In the genomic region with DNA sequence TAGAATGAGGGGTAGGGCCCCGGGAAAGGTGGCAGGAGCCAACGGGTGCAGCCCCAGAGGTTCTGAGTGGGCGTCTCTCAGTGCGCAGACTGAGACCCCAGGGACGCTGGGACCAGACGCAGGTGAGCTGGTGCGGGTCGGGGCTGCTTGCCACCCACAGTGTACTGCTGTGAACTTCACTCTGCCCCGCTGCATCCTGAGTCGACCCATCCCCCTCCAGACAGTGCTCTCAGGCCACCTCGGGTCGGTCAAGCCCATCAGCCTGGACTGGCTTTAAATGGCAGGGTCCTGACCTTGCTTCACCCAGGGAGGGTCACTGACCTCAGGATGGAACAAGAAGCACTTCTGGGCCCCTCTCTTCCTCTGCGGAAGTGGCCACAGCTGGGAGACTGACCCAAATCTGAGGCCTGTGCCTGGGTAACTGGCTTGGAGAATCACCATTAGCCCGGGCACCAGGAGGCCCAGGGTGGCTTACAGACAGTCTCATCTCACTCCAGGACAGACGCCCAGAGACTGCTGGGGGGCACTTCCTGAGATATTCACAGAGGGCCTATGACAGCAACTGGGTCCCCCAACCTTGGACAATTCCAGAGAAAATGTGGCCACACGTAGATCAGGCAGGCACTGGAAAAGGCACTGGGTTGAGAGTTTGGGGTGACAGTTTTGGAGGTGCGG, we compare ENCODE assay signal across 1 cellular context.
TF ChIP-seq lines count a peak whose summit lies in the region.

No MANE protein-coding gene starts in this region.

TF ChIP-seq in HepG2, 621 proteins besides CTCF, POLR2A, EP300 and RAD21 (continues in another document):
- TF ChIP-seq HNRNPLL (IDR thresholded peaks at IDR 0.05; ENCODE audit: low read depth, low read length, poor library complexity, severe bottlenecking) (peak; percentile 20), SOX6 (IDR thresholded peaks at IDR 0.05) (no peak), SOX6 (CRISPR knock-in tag; IDR thresholded peaks at IDR 0.05) (peak; percentile 36; the same call in 1 of the 2 replicates), ERF (CRISPR knock-in tag; IDR thresholded peaks at IDR 0.05) (0 out of 2 replicates have a peak, but pooled peaks have one; percentile 51), ZNF724P (CRISPR knock-in tag; IDR thresholded peaks at IDR 0.05; ENCODE audit: borderline replicate concordance) (no peak), ELF1 (CRISPR knock-in tag; IDR thresholded peaks at IDR 0.05) (peak; percentile 45; the same call in 1 of the 2 replicates), RCOR2 (CRISPR knock-in tag; IDR thresholded peaks at IDR 0.05) (0 out of 2 replicates have a peak, but pooled peaks have one; percentile 20), HDAC1 (CRISPR knock-in tag; IDR thresholded peaks at IDR 0.05) (peak; percentile 59; the same call in 1 of the 2 replicates), GATAD2A (CRISPR knock-in tag; IDR thresholded peaks at IDR 0.05) (peak; percentile 57; the same call in 1 of the 2 replicates), MED1 (CRISPR knock-in tag; IDR thresholded peaks at IDR 0.05) (peak; percentile 66; the same call in 1 of the 2 replicates), FOXC1 (CRISPR knock-in tag; IDR thresholded peaks at IDR 0.05; ENCODE audit: borderline replicate concordance) (0 out of 2 replicates have a peak, but pooled peaks have one; percentile 43), ZNF550 (CRISPR knock-in tag; IDR thresholded peaks at IDR 0.05; ENCODE audit: borderline replicate concordance) (0 out of 2 replicates have a peak, but pooled peaks have one; percentile 54), NCOA2 (CRISPR knock-in tag; IDR thresholded peaks at IDR 0.05) (0 out of 2 replicates have a peak, but pooled peaks have one; percentile 20), SIN3A (IDR thresholded peaks at IDR 0.05; ENCODE audit: borderline replicate concordance, low read depth, low read length) (no peak), ZNF703 (CRISPR knock-in tag; IDR thresholded peaks at IDR 0.05; ENCODE audit: borderline replicate concordance) (no peak), ZNF337 (CRISPR knock-in tag; IDR thresholded peaks at IDR 0.05; ENCODE audit: borderline replicate concordance, low read depth) (no peak), ZNF207 (IDR thresholded peaks at IDR 0.05; ENCODE audit: borderline replicate concordance) (no peak), KDM6A (CRISPR knock-in tag; IDR thresholded peaks at IDR 0.05; ENCODE audit: low read depth) (no peak), SRF (IDR thresholded peaks at IDR 0.05; ENCODE audit: low read depth, low read length) (0 out of 2 replicates have a peak, but pooled peaks have one; percentile 10), ZNF792 (CRISPR knock-in tag; IDR thresholded peaks at IDR 0.05) (no peak), SALL1 (CRISPR knock-in tag; IDR thresholded peaks at IDR 0.05) (peak; percentile 41; the same call in 1 of the 2 replicates), NR2F2 (IDR thresholded peaks at IDR 0.05; ENCODE audit: borderline replicate concordance, low read depth) (peak; percentile 80), SOX13 (IDR thresholded peaks at IDR 0.05) (no peak), SOX13 (CRISPR knock-in tag; conservative IDR thresholded peaks at IDR 0.05 in 1 of 2, IDR thresholded peaks at IDR 0.05 in 1 of 2) (peak in 1 of 2 experiments; percentile 21; a peak in 1 of 4 replicates), ZNF12 (CRISPR knock-in tag; IDR thresholded peaks at IDR 0.05) (no peak), ZNF879 (CRISPR knock-in tag; IDR thresholded peaks at IDR 0.05) (no peak), ZNF614 (CRISPR knock-in tag; IDR thresholded peaks at IDR 0.05; ENCODE audit: borderline replicate concordance) (0 out of 2 replicates have a peak, but pooled peaks have one; percentile 17), MEF2D (CRISPR knock-in tag; IDR thresholded peaks at IDR 0.05) (peak; percentile 77; the same call in 1 of the 2 replicates), TARDBP (CRISPR knock-in tag; IDR thresholded peaks at IDR 0.05) (peak; percentile 63; the same call in 1 of the 2 replicates), MBD4 (IDR thresholded peaks at IDR 0.05; ENCODE audit: borderline replicate concordance, low read length) (no peak), GABPA (IDR thresholded peaks at IDR 0.05; ENCODE audit: low read depth, low read length) (no peak), GABPA (CRISPR knock-in tag; IDR thresholded peaks at IDR 0.05; ENCODE audit: low read depth) (peak; percentile 31; the same call in 1 of the 2 replicates), ZNF224 (CRISPR knock-in tag; IDR thresholded peaks at IDR 0.05) (no peak), AGO2 (optimal IDR thresholded peaks at IDR 0.05; ENCODE audit: low read depth, low read length) (no peak), NR2F1 (CRISPR knock-in tag; IDR thresholded peaks at IDR 0.05) (peak in 1 of 2 experiments; percentile 82; a peak in 1 of 4 replicates), HNF4G (IDR thresholded peaks at IDR 0.05; ENCODE audit: borderline replicate concordance, low read depth, low read length) (peak; percentile 46; the same call in 1 of the 2 replicates), HNF4G (CRISPR knock-in tag; IDR thresholded peaks at IDR 0.05; ENCODE audit: borderline replicate concordance, low read depth) (no peak), HNRNPL (IDR thresholded peaks at IDR 0.05; ENCODE audit: low read depth, low read length) (peak; percentile 49; the same call in 1 of the 2 replicates), FOXA3 (CRISPR knock-in tag; IDR thresholded peaks at IDR 0.05) (peak; percentile 17; the same call in 1 of the 2 replicates), ZMYM3 (CRISPR knock-in tag; IDR thresholded peaks at IDR 0.05) (peak; percentile 16; the same call in 1 of the 2 replicates), RARA (CRISPR knock-in tag; IDR thresholded peaks at IDR 0.05) (peak; percentile 81), KLF6 (CRISPR knock-in tag; IDR thresholded peaks at IDR 0.05) (no peak), GATAD1 (CRISPR knock-in tag; IDR thresholded peaks at IDR 0.05) (no peak), RXRA (CRISPR knock-in tag; IDR thresholded peaks at IDR 0.05) (peak; percentile 97), BCL6 (CRISPR knock-in tag; IDR thresholded peaks at IDR 0.05) (peak; percentile 69), LCORL (IDR thresholded peaks at IDR 0.05) (no peak), LCORL (CRISPR knock-in tag; IDR thresholded peaks at IDR 0.05) (peak; percentile 87)
- TF ChIP-seq, protein P1, sequence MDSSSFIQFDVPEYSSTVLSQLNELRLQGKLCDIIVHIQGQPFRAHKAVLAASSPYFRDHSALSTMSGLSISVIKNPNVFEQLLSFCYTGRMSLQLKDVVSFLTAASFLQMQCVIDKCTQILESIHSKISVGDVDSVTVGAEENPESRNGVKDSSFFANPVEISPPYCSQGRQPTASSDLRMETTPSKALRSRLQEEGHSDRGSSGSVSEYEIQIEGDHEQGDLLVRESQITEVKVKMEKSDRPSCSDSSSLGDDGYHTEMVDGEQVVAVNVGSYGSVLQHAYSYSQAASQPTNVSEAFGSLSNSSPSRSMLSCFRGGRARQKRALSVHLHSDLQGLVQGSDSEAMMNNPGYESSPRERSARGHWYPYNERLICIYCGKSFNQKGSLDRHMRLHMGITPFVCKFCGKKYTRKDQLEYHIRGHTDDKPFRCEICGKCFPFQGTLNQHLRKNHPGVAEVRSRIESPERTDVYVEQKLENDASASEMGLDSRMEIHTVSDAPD (CRISPR knock-in tag; IDR thresholded peaks at IDR 0.05): 0 out of 2 replicates have a peak, but pooled peaks have one; percentile 14
- TF ChIP-seq, protein P2, sequence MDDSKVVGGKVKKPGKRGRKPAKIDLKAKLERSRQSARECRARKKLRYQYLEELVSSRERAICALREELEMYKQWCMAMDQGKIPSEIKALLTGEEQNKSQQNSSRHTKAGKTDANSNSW (CRISPR knock-in tag; IDR thresholded peaks at IDR 0.05; ENCODE audit: borderline replicate concordance): no peak
- TF ChIP-seq, protein P3, sequence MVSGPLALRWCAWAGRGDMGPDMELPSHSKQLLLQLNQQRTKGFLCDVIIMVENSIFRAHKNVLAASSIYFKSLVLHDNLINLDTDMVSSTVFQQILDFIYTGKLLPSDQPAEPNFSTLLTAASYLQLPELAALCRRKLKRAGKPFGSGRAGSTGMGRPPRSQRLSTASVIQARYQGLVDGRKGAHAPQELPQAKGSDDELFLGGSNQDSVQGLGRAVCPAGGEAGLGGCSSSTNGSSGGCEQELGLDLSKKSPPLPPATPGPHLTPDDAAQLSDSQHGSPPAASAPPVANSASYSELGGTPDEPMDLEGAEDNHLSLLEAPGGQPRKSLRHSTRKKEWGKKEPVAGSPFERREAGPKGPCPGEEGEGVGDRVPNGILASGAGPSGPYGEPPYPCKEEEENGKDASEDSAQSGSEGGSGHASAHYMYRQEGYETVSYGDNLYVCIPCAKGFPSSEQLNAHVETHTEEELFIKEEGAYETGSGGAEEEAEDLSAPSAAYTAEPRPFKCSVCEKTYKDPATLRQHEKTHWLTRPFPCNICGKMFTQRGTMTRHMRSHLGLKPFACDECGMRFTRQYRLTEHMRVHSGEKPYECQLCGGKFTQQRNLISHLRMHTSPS (CRISPR knock-in tag; IDR thresholded peaks at IDR 0.05; ENCODE audit: low read depth): peak; percentile 62
- TF ChIP-seq, protein P4, sequence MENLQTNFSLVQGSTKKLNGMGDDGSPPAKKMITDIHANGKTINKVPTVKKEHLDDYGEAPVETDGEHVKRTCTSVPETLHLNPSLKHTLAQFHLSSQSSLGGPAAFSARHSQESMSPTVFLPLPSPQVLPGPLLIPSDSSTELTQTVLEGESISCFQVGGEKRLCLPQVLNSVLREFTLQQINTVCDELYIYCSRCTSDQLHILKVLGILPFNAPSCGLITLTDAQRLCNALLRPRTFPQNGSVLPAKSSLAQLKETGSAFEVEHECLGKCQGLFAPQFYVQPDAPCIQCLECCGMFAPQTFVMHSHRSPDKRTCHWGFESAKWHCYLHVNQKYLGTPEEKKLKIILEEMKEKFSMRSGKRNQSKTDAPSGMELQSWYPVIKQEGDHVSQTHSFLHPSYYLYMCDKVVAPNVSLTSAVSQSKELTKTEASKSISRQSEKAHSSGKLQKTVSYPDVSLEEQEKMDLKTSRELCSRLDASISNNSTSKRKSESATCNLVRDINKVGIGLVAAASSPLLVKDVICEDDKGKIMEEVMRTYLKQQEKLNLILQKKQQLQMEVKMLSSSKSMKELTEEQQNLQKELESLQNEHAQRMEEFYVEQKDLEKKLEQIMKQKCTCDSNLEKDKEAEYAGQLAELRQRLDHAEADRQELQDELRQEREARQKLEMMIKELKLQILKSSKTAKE (CRISPR knock-in tag; IDR thresholded peaks at IDR 0.05; ENCODE audit: borderline replicate concordance): peak; percentile 93
- TF ChIP-seq, protein P5, sequence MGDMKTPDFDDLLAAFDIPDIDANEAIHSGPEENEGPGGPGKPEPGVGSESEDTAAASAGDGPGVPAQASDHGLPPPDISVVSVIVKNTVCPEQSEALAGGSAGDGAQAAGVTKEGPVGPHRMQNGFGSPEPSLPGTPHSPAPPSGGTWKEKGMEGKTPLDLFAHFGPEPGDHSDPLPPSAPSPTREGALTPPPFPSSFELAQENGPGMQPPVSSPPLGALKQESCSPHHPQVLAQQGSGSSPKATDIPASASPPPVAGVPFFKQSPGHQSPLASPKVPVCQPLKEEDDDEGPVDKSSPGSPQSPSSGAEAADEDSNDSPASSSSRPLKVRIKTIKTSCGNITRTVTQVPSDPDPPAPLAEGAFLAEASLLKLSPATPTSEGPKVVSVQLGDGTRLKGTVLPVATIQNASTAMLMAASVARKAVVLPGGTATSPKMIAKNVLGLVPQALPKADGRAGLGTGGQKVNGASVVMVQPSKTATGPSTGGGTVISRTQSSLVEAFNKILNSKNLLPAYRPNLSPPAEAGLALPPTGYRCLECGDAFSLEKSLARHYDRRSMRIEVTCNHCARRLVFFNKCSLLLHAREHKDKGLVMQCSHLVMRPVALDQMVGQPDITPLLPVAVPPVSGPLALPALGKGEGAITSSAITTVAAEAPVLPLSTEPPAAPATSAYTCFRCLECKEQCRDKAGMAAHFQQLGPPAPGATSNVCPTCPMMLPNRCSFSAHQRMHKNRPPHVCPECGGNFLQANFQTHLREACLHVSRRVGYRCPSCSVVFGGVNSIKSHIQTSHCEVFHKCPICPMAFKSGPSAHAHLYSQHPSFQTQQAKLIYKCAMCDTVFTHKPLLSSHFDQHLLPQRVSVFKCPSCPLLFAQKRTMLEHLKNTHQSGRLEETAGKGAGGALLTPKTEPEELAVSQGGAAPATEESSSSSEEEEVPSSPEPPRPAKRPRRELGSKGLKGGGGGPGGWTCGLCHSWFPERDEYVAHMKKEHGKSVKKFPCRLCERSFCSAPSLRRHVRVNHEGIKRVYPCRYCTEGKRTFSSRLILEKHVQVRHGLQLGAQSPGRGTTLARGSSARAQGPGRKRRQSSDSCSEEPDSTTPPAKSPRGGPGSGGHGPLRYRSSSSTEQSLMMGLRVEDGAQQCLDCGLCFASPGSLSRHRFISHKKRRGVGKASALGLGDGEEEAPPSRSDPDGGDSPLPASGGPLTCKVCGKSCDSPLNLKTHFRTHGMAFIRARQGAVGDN (CRISPR knock-in tag; IDR thresholded peaks at IDR 0.05): peak; percentile 71
- TF ChIP-seq, protein P6, sequence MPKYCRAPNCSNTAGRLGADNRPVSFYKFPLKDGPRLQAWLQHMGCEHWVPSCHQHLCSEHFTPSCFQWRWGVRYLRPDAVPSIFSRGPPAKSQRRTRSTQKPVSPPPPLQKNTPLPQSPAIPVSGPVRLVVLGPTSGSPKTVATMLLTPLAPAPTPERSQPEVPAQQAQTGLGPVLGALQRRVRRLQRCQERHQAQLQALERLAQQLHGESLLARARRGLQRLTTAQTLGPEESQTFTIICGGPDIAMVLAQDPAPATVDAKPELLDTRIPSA (CRISPR knock-in tag; IDR thresholded peaks at IDR 0.05; ENCODE audit: borderline replicate concordance): no peak; the same call in 1 of the 2 replicates
- TF ChIP-seq, protein P7, sequence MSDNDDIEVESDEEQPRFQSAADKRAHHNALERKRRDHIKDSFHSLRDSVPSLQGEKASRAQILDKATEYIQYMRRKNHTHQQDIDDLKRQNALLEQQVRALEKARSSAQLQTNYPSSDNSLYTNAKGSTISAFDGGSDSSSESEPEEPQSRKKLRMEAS (IDR thresholded peaks at IDR 0.05): peak; percentile 40; the same call in 1 of the 2 replicates
- TF ChIP-seq, protein P8, sequence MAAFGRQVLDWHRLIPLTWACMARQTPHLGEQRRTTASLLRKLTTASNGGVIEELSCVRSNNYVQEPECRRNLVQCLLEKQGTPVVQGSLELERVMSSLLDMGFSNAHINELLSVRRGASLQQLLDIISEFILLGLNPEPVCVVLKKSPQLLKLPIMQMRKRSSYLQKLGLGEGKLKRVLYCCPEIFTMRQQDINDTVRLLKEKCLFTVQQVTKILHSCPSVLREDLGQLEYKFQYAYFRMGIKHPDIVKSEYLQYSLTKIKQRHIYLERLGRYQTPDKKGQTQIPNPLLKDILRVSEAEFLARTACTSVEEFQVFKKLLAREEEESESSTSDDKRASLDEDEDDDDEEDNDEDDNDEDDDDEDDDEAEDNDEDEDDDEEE (CRISPR knock-in tag; IDR thresholded peaks at IDR 0.05): 0 out of 2 replicates have a peak, but pooled peaks have one; percentile 48
